ENCODE assay signal across 10 cellular contexts in genomic region chr22:37045958-37046357, GRCh38. TPM values are rescaled to one million over a fixed set of nuclear protein-coding genes. Genes with fewer than 3 reads are reported as not detected.
A peak's percentile ranks its signal among the peaks of the same experiment; 100 is the strongest.
DNase-seq lines count a peak whose midpoint lies in the region; ATAC-seq and TF ChIP-seq lines count a peak whose summit lies in the region.
"Had no signal": no experiment of that assay in that cellular context is flagged by ENCODE, and none has a peak within 500 bp of the region (broad histone marks: within the 10 kb centered on the region; RNA-seq: fewer than 3 reads in every experiment).

No MANE protein-coding gene starts in this region.

- intact Hi-C loops in stomach (cut with DNase I; ENCODE audit: low total_unique reads): no loop called here

- peak overlapping the region; percentile 99 for H3K27ac Mint-ChIP-seq in glutamatergic neuron (ENCODE audit: unreplicated experiment)

- peaks cover 0 to 7% (median 0%) of the 10 kb centered on the region in 3 donors for H3K27me3 ChIP-seq in stomach

- 40 to 54% (median 45%) methylated on average over 4 of the region's 4 CpGs for WGBS in stomach, 5 donors

- H3K4me1 ChIP-seq in stomach: peaks cover under 1 to 25% (median 13%) of the 10 kb centered on the region in 4 donors

- ATAC-seq in SK-N-SH treated with all-trans-retinoic acid at 6 μM for 48 hours (peak; percentile 29), GM18498 (IDR thresholded peaks at IDR 0.05; ENCODE audit: unreplicated experiment) (no peak), HG02763 (IDR thresholded peaks at IDR 0.05; ENCODE audit: unreplicated experiment) (no peak)
- ATAC-seq: activated T-helper 17 cell treated with anti-CD3 and anti-CD28 coated beads, Interleukin-2, amount 50 U/mL, for 72 hours had no signal

- no peaks in the 10 kb centered on the region for H3K36me3 Mint-ChIP-seq in glutamatergic neuron (ENCODE audit: unreplicated experiment)

- H3K4me3 ChIP-seq in GM12875 (ENCODE audit: low read depth, low read length) (no peak overlapping the region), stomach (no peak overlapping the region)

- peaks cover 29% of the 10 kb centered on the region for H3K4me1 Mint-ChIP-seq in glutamatergic neuron (ENCODE audit: low read depth, unreplicated experiment)

- TF ChIP-seq CTCF in GM12875 (IDR thresholded peaks at IDR 0.05; ENCODE audit: borderline replicate concordance, insufficient read depth, low read depth, low read length) (peak; percentile 59; the same call in 1 of the 2 replicates), glutamatergic neuron (IDR thresholded peaks at IDR 0.05; ENCODE audit: partially characterized antibody, unreplicated experiment) (peak; percentile 68), stomach (IDR thresholded peaks at IDR 0.05) (peak in 2 of 7 experiments; percentile 16 to 26)

- DNase-seq in AG08396 (ENCODE audit: low spot score) (peak; percentile 81), glutamatergic neuron (no peak), COR-L47 (lab: John Stamatoyannopoulos, UW) (no peak), stomach (no peak)
- DNase-seq: NCI-H2081 had no signal

- no peak for TF ChIP-seq EP300 in stomach (IDR thresholded peaks at IDR 0.05)

- H3K27ac ChIP-seq in stomach: no peak overlapping the region

- H3K27me3 Mint-ChIP-seq in glutamatergic neuron (ENCODE audit: unreplicated experiment): peaks cover 7% of the 10 kb centered on the region
- H3K27me3 Mint-ChIP-seq: activated T-helper 17 cell treated with anti-CD3 and anti-CD28 coated beads, Interleukin-2, amount 50 U/mL, for 72 hours had no signal

- TF ChIP-seq POLR2A in stomach (IDR thresholded peaks at IDR 0.05): no peak

- no peaks in the 10 kb centered on the region for H3K36me3 ChIP-seq in stomach

- H3K9me3 Mint-ChIP-seq in glutamatergic neuron (ENCODE audit: unreplicated experiment): peaks cover 22% of the 10 kb centered on the region
- H3K9me3 Mint-ChIP-seq: activated T-helper 17 cell treated with anti-CD3 and anti-CD28 coated beads, Interleukin-2, amount 50 U/mL, for 72 hours had no signal

- no peaks in the 10 kb centered on the region for H3K9me3 ChIP-seq in stomach

- no peak overlapping the region for H3K4me3 Mint-ChIP-seq in glutamatergic neuron (ENCODE audit: unreplicated experiment)
- H3K4me3 Mint-ChIP-seq: activated T-helper 17 cell treated with anti-CD3 and anti-CD28 coated beads, Interleukin-2, amount 50 U/mL, for 72 hours had no signal

TF ChIP-seq in SK-N-SH treated with all-trans-retinoic acid at 6 μM for 48 hours, 23 proteins besides CTCF, POLR2A, EP300 and RAD21:
- TF ChIP-seq BACH2 (CRISPR knock-in tag; IDR thresholded peaks at IDR 0.05; ENCODE audit: borderline replicate concordance) (no peak), ZFP30 (CRISPR knock-in tag; IDR thresholded peaks at IDR 0.05) (no peak), TCF4 (CRISPR knock-in tag; IDR thresholded peaks at IDR 0.05; ENCODE audit: borderline replicate concordance) (no peak), ZNF70 (CRISPR knock-in tag; IDR thresholded peaks at IDR 0.05) (no peak), ESRRG (CRISPR knock-in tag; IDR thresholded peaks at IDR 0.05) (no peak), ZNF565 (CRISPR knock-in tag; conservative IDR thresholded peaks at IDR 0.05; ENCODE audit: low read depth) (no peak), ZC3H10 (CRISPR knock-in tag; IDR thresholded peaks at IDR 0.05) (no peak), TOX (CRISPR knock-in tag; IDR thresholded peaks at IDR 0.05; ENCODE audit: borderline replicate concordance) (no peak), PPARA (CRISPR knock-in tag; IDR thresholded peaks at IDR 0.05; ENCODE audit: borderline replicate concordance) (no peak)

RNA-seq across cellular contexts. Expression of gene KCTD17, which starts 5.6 kb away (rescaled TPM):
- total RNA-seq in glutamatergic neuron (ENCODE audit: unreplicated experiment): 137 TPM
- total RNA-seq in stomach: 10 to 100 TPM in 2 of 5 donors, 1 to 10 TPM in 3; 1.8 to 82.8 (median 5.9) TPM
- polyA plus RNA-seq in stomach: 10 to 100 TPM in 2 of 3 donors, 1 to 10 TPM in 1; 6.3 to 17.6 (median 12.1) TPM

RNA-seq across cellular contexts. Expression of gene MPST, which starts 26.4 kb away (rescaled TPM):
- total RNA-seq in glutamatergic neuron (ENCODE audit: unreplicated experiment) (58.8 TPM), stomach (1,000 to 10,000 TPM in 1 of 5 donors, 100 to 1,000 TPM in 2, 10 to 100 TPM in 2; 48.3 to 1,943 (median 152) TPM)
- polyA plus RNA-seq in stomach: 100 to 1,000 TPM; 123 to 178 (median 172) TPM

RNA-seq across cellular contexts. Expression of gene TST, which starts 26.7 kb away (rescaled TPM):
- 10.4 TPM for total RNA-seq in glutamatergic neuron (ENCODE audit: unreplicated experiment)
- 100 to 1,000 TPM in 1 of 5 donors, 10 to 100 TPM in 4; 51.8 to 709 (median 91.4) TPM for total RNA-seq in stomach
- 100 to 1,000 TPM in 2 of 3 donors, 10 to 100 TPM in 1; 87.1 to 377 (median 103) TPM for polyA plus RNA-seq in stomach
